Comparison of ENCODE assay signal across 8 cellular contexts in genomic region chr6:2858678-2859324, GRCh38. TPM values are rescaled to one million over a fixed set of nuclear protein-coding genes. Genes with fewer than 3 reads are reported as not detected.
A peak's percentile ranks its signal among the peaks of the same experiment; 100 is the strongest.
DNase-seq lines count a peak whose midpoint lies in the region; ATAC-seq and TF ChIP-seq lines count a peak whose summit lies in the region.

No MANE protein-coding gene starts in this region.

- H3K4me1 Mint-ChIP-seq in activated B cell treated with CpG ODN at 0.5 μM for 24 hours (peaks cover 95% of the 10 kb centered on the region), endodermal cell (peaks cover 39% of the 10 kb centered on the region), Caco-2 (ENCODE audit: low read depth, unreplicated experiment) (peaks cover 23% of the 10 kb centered on the region)

- H3K4me3 ChIP-seq in endodermal cell (ENCODE audit: low read length) = no peak overlapping the region
- H3K4me3 ChIP-seq in skin epidermis = no peak overlapping the region
- no peak overlapping the region for H3K4me3 ChIP-seq in Caco-2 (ENCODE audit: low read depth, low read length)

- TF ChIP-seq CTCF in activated B cell treated with CpG ODN at 0.5 μM for 24 hours (IDR thresholded peaks at IDR 0.05) (no peak), endodermal cell (conservative IDR thresholded peaks at IDR 0.05) (no peak), Caco-2 (IDR thresholded peaks at IDR 0.05; ENCODE audit: insufficient read depth in 1 of 2, low read depth in 1 of 2, low read length in 1 of 2, severe bottlenecking in 1 of 2, unreplicated experiment in 1 of 2) (no peak)

- no peak overlapping the region for H3K27ac ChIP-seq in endodermal cell (ENCODE audit: low read depth, low read length)
- peak overlapping the region in 20 of 21 experiments; percentile 45 to 98 (median 76) for H3K27ac ChIP-seq in skin epidermis

- H3K27me3 ChIP-seq in endodermal cell (ENCODE audit: control insufficient read depth, insufficient read depth, low read length, poor library complexity, severe bottlenecking) (no peaks in the 10 kb centered on the region), Caco-2 (replicated peaks; ENCODE audit: control insufficient read depth, insufficient read depth, low read length) (no peaks in the 10 kb centered on the region)

- no peak overlapping the region for H3K9ac ChIP-seq in endodermal cell (ENCODE audit: extremely low read depth, low read length, poor library complexity, severe bottlenecking)

- H3K27ac Mint-ChIP-seq in activated B cell treated with CpG ODN at 0.5 μM for 24 hours = peak overlapping the region; percentile 97
- H3K27ac Mint-ChIP-seq in endodermal cell = peak overlapping the region; percentile 64
- no peak overlapping the region for H3K27ac Mint-ChIP-seq in Caco-2 (ENCODE audit: unreplicated experiment)

- WGBS in endodermal cell (ENCODE audit: insufficient coverage in 1 of 2, insufficient read length in 1 of 2), 2 experiments = 95 to 100% methylated on average over 3 to 5 of the region's 5 CpGs

- POLR2A ChIA-PET in activated B cell treated with CpG ODN at 0.5 μM for 24 hours (lab: Charles Lee) (interaction anchor here (0.7 to 7.0 kb wide), 15 partner anchors 8 to 168 kb away, joined by 3 to 139 read pairs (median 18); partner anchors contain the start of gene SERPINB9), Caco-2 (lab: Charles Lee) (no interaction called here)

- H3K36me3 ChIP-seq in endodermal cell (ENCODE audit: control insufficient read depth, insufficient read depth, low read length) (no peaks in the 10 kb centered on the region), Caco-2 (ENCODE audit: control insufficient read depth, insufficient read depth, low read length) (no peaks in the 10 kb centered on the region)

- H3K27me3 Mint-ChIP-seq in activated B cell treated with CpG ODN at 0.5 μM for 24 hours (no peaks in the 10 kb centered on the region), endodermal cell (ENCODE audit: insufficient read depth) (no peaks in the 10 kb centered on the region), Caco-2 (ENCODE audit: insufficient read depth, unreplicated experiment) (no peaks in the 10 kb centered on the region)

- CTCF ChIA-PET in activated B cell treated with CpG ODN at 0.5 μM for 24 hours (lab: Charles Lee) = interaction anchor here (0.8 to 1.7 kb wide), 5 partner anchors 10 to 130 kb away, joined by 3 to 6 read pairs (median 5); no protein-coding TSS in a partner anchor
- CTCF ChIA-PET in Caco-2 (lab: Charles Lee) = no interaction called here

- TF ChIP-seq POLR2A in GM18526 (IDR thresholded peaks at IDR 0.05; ENCODE audit: extremely low read depth, insufficient read length) = peak; percentile 58

- H3K4me1 ChIP-seq in endodermal cell (ENCODE audit: control insufficient read depth, insufficient read depth, low read length) (peaks cover under 1% of the 10 kb centered on the region), Caco-2 (peaks cover 20% of the 10 kb centered on the region)

- H3K36me3 Mint-ChIP-seq in activated B cell treated with CpG ODN at 0.5 μM for 24 hours (ENCODE audit: low read depth) = peaks cover 4% of the 10 kb centered on the region
- peaks cover 3% of the 10 kb centered on the region for H3K36me3 Mint-ChIP-seq in endodermal cell (ENCODE audit: low read depth)
- no peaks in the 10 kb centered on the region for H3K36me3 Mint-ChIP-seq in Caco-2 (ENCODE audit: insufficient read depth, unreplicated experiment)

- H3K9me3 ChIP-seq in endodermal cell (ENCODE audit: control insufficient read depth, low read length) (peaks cover 7% of the 10 kb centered on the region), Caco-2 (no peaks in the 10 kb centered on the region)

- H3K4me3 Mint-ChIP-seq in activated B cell treated with CpG ODN at 0.5 μM for 24 hours = peak overlapping the region; percentile 86
- no peak overlapping the region for H3K4me3 Mint-ChIP-seq in endodermal cell
- no peak overlapping the region for H3K4me3 Mint-ChIP-seq in Caco-2 (ENCODE audit: unreplicated experiment)

- H3K9me3 Mint-ChIP-seq in activated B cell treated with CpG ODN at 0.5 μM for 24 hours (no peaks in the 10 kb centered on the region), endodermal cell (peaks cover 23% of the 10 kb centered on the region), Caco-2 (ENCODE audit: unreplicated experiment) (peaks cover 10% of the 10 kb centered on the region)

- DNase-seq in activated B cell treated with CpG ODN at 0.5 μM for 24 hours = no peak
- DNase-seq in endodermal cell = no peak
- no peak for DNase-seq in Caco-2
- no peak for DNase-seq in left lobe of liver (ENCODE audit: low spot score)
- no peak for DNase-seq in NCI-H1105 treated with DMSO at 0.1 percent for 48 hours (lab: John Stamatoyannopoulos, UW)
- no peak for DNase-seq in GDM1 (lab: John Stamatoyannopoulos, UW)

- ATAC-seq in activated B cell treated with CpG ODN at 0.5 μM for 24 hours (ENCODE audit: low read depth) = peak; percentile 38
- ATAC-seq in left lobe of liver = no peak

- no TSS peak for BruUV-seq in Caco-2 (replicated peaks; lab: Mats Ljungman, UMichigan)

- intact Hi-C loops in activated B cell treated with CpG ODN at 0.5 μM for 24 hours (cut with micrococcal nuclease) = no loop called here
- intact Hi-C loops in Caco-2 (cut with micrococcal nuclease; ENCODE audit: unreplicated experiment) = no loop called here

RNA-seq across cellular contexts. Expression of gene SERPINB1, which starts 17.1 kb away (rescaled TPM):
- total RNA-seq in activated B cell treated with CpG ODN at 0.5 μM for 24 hours = 59.9 and 60.5 TPM in 2 replicates
- 10 to 100 TPM; 30.6 to 38.5 TPM for total RNA-seq in endodermal cell
- polyA plus RNA-seq in endodermal cell (2013, experiment 1 of 2) = 14.1 TPM
- polyA plus RNA-seq in endodermal cell (2013, experiment 2 of 2) = 18.4 TPM
- total RNA-seq in Caco-2 (2022) = 75.6 and 81.9 TPM in 2 replicates
- 9.5 TPM for total RNA-seq in left lobe of liver

RNA-seq across cellular contexts. Expression of gene SERPINB9, which starts 44.3 kb away (rescaled TPM):
- 142 and 149 TPM in 2 replicates for total RNA-seq in activated B cell treated with CpG ODN at 0.5 μM for 24 hours
- 100 to 1,000 TPM; 192 to 390 TPM for total RNA-seq in endodermal cell
- polyA plus RNA-seq in endodermal cell (2013, experiment 1 of 2) = 39.8 TPM
- 48.5 TPM for polyA plus RNA-seq in endodermal cell (2013, experiment 2 of 2)
- 3.1 and 3.5 TPM in 2 replicates for total RNA-seq in Caco-2 (2022)
- 2.0 TPM for total RNA-seq in left lobe of liver

Comparison
In these comparisons a context has a peak if more than half of its experiments do, and no peak if none do; other contexts are left out.
1. RNA of gene SERPINB9, which starts 44.3 kb away (total RNA-seq): 192 to 390 TPM in endodermal cell and 142 to 149 TPM in activated B cell treated with CpG ODN at 0.5 μM for 24 hours; 3.1 to 3.5 TPM in Caco-2 and 2.0 TPM in left lobe of liver (single experiment); every median in the first group is over 10 times any median in the second.